Comparison of ENCODE assay signal across 25 cellular contexts in the genomic region with DNA sequence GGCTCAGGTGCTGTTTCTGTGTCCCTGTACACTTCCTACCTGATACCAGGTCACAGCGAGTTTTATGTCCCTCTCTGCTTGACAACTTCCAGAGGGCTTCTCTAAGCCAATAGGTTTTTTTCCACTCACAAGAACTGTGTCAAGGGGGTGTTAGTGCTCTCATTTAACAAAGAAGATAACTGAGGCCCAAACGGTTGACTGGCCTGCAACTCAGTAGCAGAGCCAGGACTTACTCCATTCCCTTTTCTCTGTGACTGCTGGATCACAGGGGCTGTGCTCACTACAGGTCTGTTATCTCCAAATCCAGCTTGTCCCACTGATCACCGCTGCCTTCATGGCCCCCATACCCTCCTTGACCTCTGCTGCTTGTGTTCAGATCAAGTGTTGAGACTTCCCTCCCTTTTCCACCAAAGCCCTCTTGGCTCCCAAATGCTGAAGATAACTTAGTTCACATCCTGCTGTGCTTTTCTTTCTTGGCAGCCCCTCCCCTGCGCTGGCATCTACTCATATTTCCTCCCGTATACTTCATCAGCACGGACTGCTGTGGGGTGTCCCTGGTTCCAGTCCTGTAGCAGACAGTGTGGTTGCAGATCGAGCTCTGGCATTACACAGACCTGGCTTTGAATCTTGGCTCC. TPM values are rescaled to one million over a fixed set of nuclear protein-coding genes. Genes with fewer than 3 reads are reported as not detected.
DNase-seq lines count a peak whose midpoint lies in the region; ATAC-seq and TF ChIP-seq lines count a peak whose summit lies in the region.
"Had no signal": no experiment of that assay in that cellular context is flagged by ENCODE, and none has a peak within 500 bp of the region (broad histone marks: within the 10 kb centered on the region; RNA-seq: fewer than 3 reads in every experiment).

No MANE protein-coding gene starts in this region.

- DNase-seq in Right ventricle myocardium inferior (ENCODE audit: missing footprints) (no peak), cardiac septum (ENCODE audit: low spot score) (no peak), WERI-Rb-1 (no peak), right cardiac atrium (peak; percentile 62 to 85 (median 79)), COLO829 (ENCODE audit: low spot score) (no peak), ecto neural progenitor cell (ENCODE audit: low spot score) (no peak)
- DNase-seq: activated naive CD4-positive, alpha-beta T cell treated with anti-CD3 and anti-CD28 coated beads, Interleukin-2, amount 50 U/mL, for 16 hours; activated T-cell treated with anti-CD3 and anti-CD28 coated beads, Interleukin-2, amount 50 U/mL, for 72 hours; aorta; effector CD8-positive, alpha-beta T cell; H9; left colon; mucosa of descending colon; NCI-H226; PC-3; stimulated activated CD4-positive, alpha-beta T cell treated with anti-CD3 and anti-CD28 coated beads, Interleukin-12 subunit alpha, Interleukin-12 subunit beta, amount 100 ng/mL, for 4 hours; upper lobe of right lung had no signal

- H3K9me3 ChIP-seq in WERI-Rb-1 (ENCODE audit: severe bottlenecking) (no peaks in the 10 kb centered on the region), right cardiac atrium (ENCODE audit: control insufficient read depth, low read length) (no peaks in the 10 kb centered on the region)
- H3K9me3 ChIP-seq: A549, mucosa of descending colon, SJSA1, upper lobe of right lung had no signal

- ATAC-seq in Right ventricle myocardium inferior = peak; percentile 55
- ATAC-seq in right cardiac atrium = peak; percentile 66 to 85
- no peak for ATAC-seq in HG03280 (IDR thresholded peaks at IDR 0.05; ENCODE audit: unreplicated experiment)
- ATAC-seq in GM21390 (IDR thresholded peaks at IDR 0.05; ENCODE audit: unreplicated experiment) = no peak
- ATAC-seq: activated T-cell treated with anti-CD3 and anti-CD28 coated beads, Interleukin-2, amount 50 U/mL, for 72 hours; left colon; mucosa of descending colon; PC-3; upper lobe of right lung had no signal

- H3K27me3 ChIP-seq in WERI-Rb-1 (ENCODE audit: insufficient read depth, low read depth, severe bottlenecking) (no peaks in the 10 kb centered on the region), right cardiac atrium (ENCODE audit: control insufficient read depth, insufficient read depth) (no peaks in the 10 kb centered on the region)
- H3K27me3 ChIP-seq: SJSA1, upper lobe of right lung had no signal

- H3K4me1 ChIP-seq in right cardiac atrium (ENCODE audit: control insufficient read depth, insufficient read depth, low read length) = peaks cover 10% of the 10 kb centered on the region
- H3K4me1 ChIP-seq: A549, SJSA1, upper lobe of right lung had no signal

- no peak for TF ChIP-seq CTCF in WERI-Rb-1 (IDR thresholded peaks at IDR 0.05; ENCODE audit: low read depth, low read length)

- H3K36me3 ChIP-seq in WERI-Rb-1 = no peaks in the 10 kb centered on the region
- H3K36me3 ChIP-seq: SJSA1, upper lobe of right lung had no signal

- 16% methylated on average over 7 of the region's 7 CpGs for WGBS in right cardiac atrium

- intact Hi-C loops in Right ventricle myocardium inferior (cut with DNase I) = no loop called here
- intact Hi-C loops in cardiac septum (cut with DNase I) = no loop called here
- intact Hi-C loops in right cardiac atrium (cut with DNase I) = no loop called here

- peak overlapping the region; percentile 50 for H3K27ac ChIP-seq in WERI-Rb-1
- peak overlapping the region; percentile 66 for H3K27ac ChIP-seq in right cardiac atrium (ENCODE audit: low read length)
- H3K27ac ChIP-seq: A549, SJSA1, upper lobe of right lung had no signal

- H3K4me3 ChIP-seq in WERI-Rb-1 (ENCODE audit: low read depth, low read length) (no peak overlapping the region), right cardiac atrium (ENCODE audit: low read length) (no peak overlapping the region)
- H3K4me3 ChIP-seq: A549, mucosa of descending colon, SJSA1, upper lobe of right lung had no signal

RNA-seq across cellular contexts. Expression of a gene that starts 41.3 kb away (rescaled TPM):
- total RNA-seq in Right ventricle myocardium inferior (0.19 TPM), cardiac septum (not detected), right cardiac atrium (under 1 TPM in 3 of 4 donors, not detected in 1; 0.17 to 0.31 (median 0.22) TPM)
- 0.05 TPM for polyA plus RNA-seq in right cardiac atrium
- total RNA-seq: aorta; chondrocyte; glomerular endothelial cell; MCF 10A; SJSA1; T-helper 2 cell treated with Interferon-gamma antibody and Interleukin-4, amounts not matched to agents 100 ng/mL and 5 ng/mL, for 36 hours had no signal
- polyA plus RNA-seq: A549 had no signal

RNA-seq across cellular contexts. Expression of a gene that starts 43.8 kb away (rescaled TPM):
- 8.4 TPM for total RNA-seq in Right ventricle myocardium inferior
- total RNA-seq in cardiac septum = 16.6 TPM
- total RNA-seq in right cardiac atrium = 10 to 100 TPM; 15.7 to 21.3 (median 17.0) TPM
- polyA plus RNA-seq in right cardiac atrium = 7.5 TPM

RNA-seq across cellular contexts. Expression of a gene that starts 54.9 kb away (rescaled TPM):
- total RNA-seq in Right ventricle myocardium inferior (81.7 TPM), cardiac septum (138 TPM), right cardiac atrium (100 to 1,000 TPM in 2 of 4 donors, 10 to 100 TPM in 2; 93.1 to 112 (median 97.3) TPM)
- polyA plus RNA-seq in right cardiac atrium = 26.1 TPM

Comparison
In these comparisons a context has a peak if more than half of its experiments do, and no peak if none do; other contexts are left out.
1. DNase-seq: peak in right cardiac atrium (3 of 3); none in Right ventricle myocardium inferior (single experiment), cardiac septum (single experiment), WERI-Rb-1 (single experiment), COLO829 (single experiment) and ecto neural progenitor cell (single experiment).
2. ATAC-seq: peak in Right ventricle myocardium inferior (single experiment) and right cardiac atrium (2 of 2); none in HG03280 (single experiment) and GM21390 (single experiment).